23 cellular contexts compared by ENCODE assay signal in genomic region chr3:42786631-42787030, GRCh38. TPM values are rescaled to one million over a fixed set of nuclear protein-coding genes. Genes with fewer than 3 reads are reported as not detected.
"Had no signal": no experiment of that assay in that cellular context is flagged by ENCODE, and none has a peak within 500 bp of the region (broad histone marks: within the 10 kb centered on the region; RNA-seq: fewer than 3 reads in every experiment).

No MANE protein-coding gene starts in this region.

- H3K9me3 Mint-ChIP-seq: memory B cell had no signal

- H3K4me1 ChIP-seq: gastrocnemius medialis had no signal

- H3K4me3 ChIP-seq: coronary artery, dorsolateral prefrontal cortex, esophagus muscularis mucosa, gastrocnemius medialis, heart right ventricle, left lung, lower lobe of right lung had no signal

- ATAC-seq: gastrocnemius medialis, heart right ventricle, left cardiac atrium, left lung, left ventricle myocardium superior, lower lobe of right lung had no signal

- FAIRE-seq: colon, endothelial cell of umbilical vein, islet of Langerhans, keratinocyte had no signal

- H3K27ac Mint-ChIP-seq: memory B cell had no signal

- H3K27me3 ChIP-seq: dorsolateral prefrontal cortex, esophagus muscularis mucosa, gastrocnemius medialis, heart right ventricle, left lung had no signal

- H3K4me3 Mint-ChIP-seq: memory B cell had no signal

- H3K9me3 ChIP-seq: esophagus muscularis mucosa, gastrocnemius medialis, heart right ventricle, left lung, lower lobe of right lung had no signal

- DNase-seq: dermis blood vessel endothelial cell; dorsolateral prefrontal cortex; effector CD4-positive, alpha-beta T cell; effector memory CD4-positive, alpha-beta T cell; foreskin melanocyte; gastrocnemius medialis; glutamatergic neuron; head of caudate nucleus; heart right ventricle; hippocampal formation; left cardiac atrium; left lung; left ventricle myocardium superior; lower lobe of right lung; mesendoderm; midbrain had no signal

- H3K27ac ChIP-seq: coronary artery, dorsolateral prefrontal cortex, esophagus muscularis mucosa, gastrocnemius medialis, heart right ventricle, left lung, lower lobe of right lung had no signal

- H3K27me3 Mint-ChIP-seq: memory B cell had no signal

RNA-seq across cellular contexts. Expression of gene ACKR2, which starts 22.6 kb away (rescaled TPM):
- total RNA-seq: endothelial cell of umbilical vein had no signal
